ENCODE assay signal across 1 cellular context in the genomic region with DNA sequence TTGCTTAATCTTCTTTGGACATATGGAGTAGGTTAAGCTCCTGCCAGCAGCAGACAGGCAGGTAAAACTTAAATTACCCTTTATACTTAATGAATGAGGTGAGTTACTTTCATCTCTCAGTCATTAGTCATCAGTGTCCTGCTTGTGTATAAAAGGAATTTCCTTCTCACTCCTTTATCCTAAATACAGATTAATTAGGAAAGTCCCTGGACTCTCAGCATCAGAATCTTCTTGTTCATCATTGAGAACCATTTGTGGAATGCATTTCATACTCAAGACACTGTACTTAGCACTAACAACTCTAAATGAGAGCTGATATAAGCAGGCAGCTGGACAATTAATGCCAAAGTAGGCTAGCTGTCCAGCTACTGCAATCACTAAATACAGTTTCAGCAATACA.
TF ChIP-seq lines count a peak whose summit lies in the region.

No MANE protein-coding gene starts in this region.

TF ChIP-seq in GM23338, 12 proteins besides CTCF, POLR2A, EP300 and RAD21:
- TF ChIP-seq EZH2 (IDR thresholded peaks at IDR 0.05; ENCODE audit: low read depth, unreplicated experiment) (no peak), POLR2AphosphoS5 (IDR thresholded peaks at IDR 0.05; ENCODE audit: low read depth) (no peak), ZNF114 (CRISPR knock-in tag; IDR thresholded peaks at IDR 0.05) (no peak), JUNB (IDR thresholded peaks at IDR 0.05; ENCODE audit: unreplicated experiment) (no peak), CREB1 (CRISPR knock-in tag; IDR thresholded peaks at IDR 0.05; ENCODE audit: low read depth) (no peak), ZNF331 (CRISPR knock-in tag; IDR thresholded peaks at IDR 0.05; ENCODE audit: low read depth) (no peak)
- TF ChIP-seq, protein P1, sequence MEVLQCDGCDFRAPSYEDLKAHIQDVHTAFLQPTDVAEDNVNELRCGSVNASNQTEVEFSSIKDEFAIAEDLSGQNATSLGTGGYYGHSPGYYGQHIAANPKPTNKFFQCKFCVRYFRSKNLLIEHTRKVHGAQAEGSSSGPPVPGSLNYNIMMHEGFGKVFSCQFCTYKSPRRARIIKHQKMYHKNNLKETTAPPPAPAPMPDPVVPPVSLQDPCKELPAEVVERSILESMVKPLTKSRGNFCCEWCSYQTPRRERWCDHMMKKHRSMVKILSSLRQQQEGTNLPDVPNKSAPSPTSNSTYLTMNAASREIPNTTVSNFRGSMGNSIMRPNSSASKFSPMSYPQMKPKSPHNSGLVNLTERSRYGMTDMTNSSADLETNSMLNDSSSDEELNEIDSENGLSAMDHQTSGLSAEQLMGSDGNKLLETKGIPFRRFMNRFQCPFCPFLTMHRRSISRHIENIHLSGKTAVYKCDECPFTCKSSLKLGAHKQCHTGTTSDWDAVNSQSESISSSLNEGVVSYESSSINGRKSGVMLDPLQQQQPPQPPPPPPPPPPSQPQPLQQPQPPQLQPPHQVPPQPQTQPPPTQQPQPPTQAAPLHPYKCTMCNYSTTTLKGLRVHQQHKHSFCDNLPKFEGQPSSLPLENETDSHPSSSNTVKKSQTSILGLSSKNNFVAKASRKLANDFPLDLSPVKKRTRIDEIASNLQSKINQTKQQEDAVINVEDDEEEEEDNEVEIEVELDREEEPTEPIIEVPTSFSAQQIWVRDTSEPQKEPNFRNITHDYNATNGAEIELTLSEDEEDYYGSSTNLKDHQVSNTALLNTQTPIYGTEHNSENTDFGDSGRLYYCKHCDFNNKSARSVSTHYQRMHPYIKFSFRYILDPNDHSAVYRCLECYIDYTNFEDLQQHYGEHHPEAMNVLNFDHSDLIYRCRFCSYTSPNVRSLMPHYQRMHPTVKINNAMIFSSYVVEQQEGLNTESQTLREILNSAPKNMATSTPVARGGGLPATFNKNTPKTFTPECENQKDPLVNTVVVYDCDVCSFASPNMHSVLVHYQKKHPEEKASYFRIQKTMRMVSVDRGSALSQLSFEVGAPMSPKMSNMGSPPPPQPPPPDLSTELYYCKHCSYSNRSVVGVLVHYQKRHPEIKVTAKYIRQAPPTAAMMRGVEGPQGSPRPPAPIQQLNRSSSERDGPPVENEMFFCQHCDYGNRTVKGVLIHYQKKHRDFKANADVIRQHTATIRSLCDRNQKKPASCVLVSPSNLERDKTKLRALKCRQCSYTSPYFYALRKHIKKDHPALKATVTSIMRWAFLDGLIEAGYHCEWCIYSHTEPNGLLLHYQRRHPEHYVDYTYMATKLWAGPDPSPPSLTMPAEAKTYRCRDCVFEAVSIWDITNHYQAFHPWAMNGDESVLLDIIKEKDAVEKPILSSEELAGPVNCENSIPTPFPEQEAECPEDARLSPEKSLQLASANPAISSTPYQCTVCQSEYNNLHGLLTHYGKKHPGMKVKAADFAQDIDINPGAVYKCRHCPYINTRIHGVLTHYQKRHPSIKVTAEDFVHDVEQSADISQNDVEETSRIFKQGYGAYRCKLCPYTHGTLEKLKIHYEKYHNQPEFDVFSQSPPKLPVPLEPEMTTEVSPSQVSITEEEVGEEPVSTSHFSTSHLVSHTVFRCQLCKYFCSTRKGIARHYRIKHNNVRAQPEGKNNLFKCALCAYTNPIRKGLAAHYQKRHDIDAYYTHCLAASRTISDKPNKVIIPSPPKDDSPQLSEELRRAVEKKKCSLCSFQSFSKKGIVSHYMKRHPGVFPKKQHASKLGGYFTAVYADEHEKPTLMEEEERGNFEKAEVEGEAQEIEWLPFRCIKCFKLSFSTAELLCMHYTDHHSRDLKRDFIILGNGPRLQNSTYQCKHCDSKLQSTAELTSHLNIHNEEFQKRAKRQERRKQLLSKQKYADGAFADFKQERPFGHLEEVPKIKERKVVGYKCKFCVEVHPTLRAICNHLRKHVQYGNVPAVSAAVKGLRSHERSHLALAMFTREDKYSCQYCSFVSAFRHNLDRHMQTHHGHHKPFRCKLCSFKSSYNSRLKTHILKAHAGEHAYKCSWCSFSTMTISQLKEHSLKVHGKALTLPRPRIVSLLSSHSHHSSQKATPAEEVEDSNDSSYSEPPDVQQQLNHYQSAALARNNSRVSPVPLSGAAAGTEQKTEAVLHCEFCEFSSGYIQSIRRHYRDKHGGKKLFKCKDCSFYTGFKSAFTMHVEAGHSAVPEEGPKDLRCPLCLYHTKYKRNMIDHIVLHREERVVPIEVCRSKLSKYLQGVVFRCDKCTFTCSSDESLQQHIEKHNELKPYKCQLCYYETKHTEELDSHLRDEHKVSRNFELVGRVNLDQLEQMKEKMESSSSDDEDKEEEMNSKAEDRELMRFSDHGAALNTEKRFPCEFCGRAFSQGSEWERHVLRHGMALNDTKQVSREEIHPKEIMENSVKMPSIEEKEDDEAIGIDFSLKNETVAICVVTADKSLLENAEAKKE (CRISPR knock-in tag; IDR thresholded peaks at IDR 0.05), result no peak
- TF ChIP-seq, protein P2, sequence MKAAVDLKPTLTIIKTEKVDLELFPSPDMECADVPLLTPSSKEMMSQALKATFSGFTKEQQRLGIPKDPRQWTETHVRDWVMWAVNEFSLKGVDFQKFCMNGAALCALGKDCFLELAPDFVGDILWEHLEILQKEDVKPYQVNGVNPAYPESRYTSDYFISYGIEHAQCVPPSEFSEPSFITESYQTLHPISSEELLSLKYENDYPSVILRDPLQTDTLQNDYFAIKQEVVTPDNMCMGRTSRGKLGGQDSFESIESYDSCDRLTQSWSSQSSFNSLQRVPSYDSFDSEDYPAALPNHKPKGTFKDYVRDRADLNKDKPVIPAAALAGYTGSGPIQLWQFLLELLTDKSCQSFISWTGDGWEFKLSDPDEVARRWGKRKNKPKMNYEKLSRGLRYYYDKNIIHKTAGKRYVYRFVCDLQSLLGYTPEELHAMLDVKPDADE (IDR thresholded peaks at IDR 0.05), result no peak
